In genomic region chr9:5269249-5269715, GRCh38 we compare ENCODE assay signal across 15 cellular contexts. TPM values are rescaled to one million over a fixed set of nuclear protein-coding genes. Genes with fewer than 3 reads are reported as not detected.
DNase-seq lines count a peak whose midpoint lies in the region; ATAC-seq and TF ChIP-seq lines count a peak whose summit lies in the region.
"Had no signal": no experiment of that assay in that cellular context is flagged by ENCODE, and none has a peak within 500 bp of the region (broad histone marks: within the 10 kb centered on the region; RNA-seq: fewer than 3 reads in every experiment).

No MANE protein-coding gene starts in this region.

- H3K27ac ChIP-seq in MM.1S (ENCODE audit: low read length) (peak overlapping the region; percentile 67), lower lobe of right lung (no peak overlapping the region)
- H3K27ac ChIP-seq: C4-2B had no signal

- H3F3A ChIP-seq in MM.1S (ENCODE audit: insufficient read depth, low read length), result peaks cover 14% of the 10 kb centered on the region

- H3K36me3 ChIP-seq in MM.1S (replicated peaks; ENCODE audit: insufficient read depth, low read length) (no peaks in the 10 kb centered on the region), lower lobe of right lung (no peaks in the 10 kb centered on the region)

- H3K9ac ChIP-seq in MM.1S (ENCODE audit: low read length), result 0 out of 2 replicates have a peak overlapping the region, but pooled peaks have one; percentile 5

- DNase-seq in COLO829 (ENCODE audit: low spot score) (peak; percentile 28), MM.1S (peak; percentile 78), dermis blood vessel endothelial cell (peak; percentile 96), lower lobe of right lung (no peak), NCI-H82 (lab: John Stamatoyannopoulos, UW) (no peak), anterior cingulate cortex (lab: John Stamatoyannopoulos, UW) (no peak)
- DNase-seq: activated B cell treated with CpG ODN at 0.5 μM for 24 hours; activated naive CD4-positive, alpha-beta T cell treated with Interleukin-2 at 50 U/mL for 16 hours; naive B cell; OCI-M1 had no signal

- peak overlapping the region; percentile 39 for H3K4me2 ChIP-seq in MM.1S (ENCODE audit: low read depth, low read length)

- no peaks in the 10 kb centered on the region for H3K79me2 ChIP-seq in MM.1S (ENCODE audit: low read length)

- H3K27me3 ChIP-seq in MM.1S (replicated peaks; ENCODE audit: insufficient read depth, low read length) (no peaks in the 10 kb centered on the region), lower lobe of right lung (ENCODE audit: low read depth) (no peaks in the 10 kb centered on the region)

- intact Hi-C loops in lower lobe of right lung (cut with DNase I), result no loop called here

- no peak overlapping the region for H2AFZ ChIP-seq in MM.1S (ENCODE audit: low read length)

- H3K9me2 ChIP-seq in MM.1S (replicated peaks; ENCODE audit: insufficient read depth, low read length), result no peaks in the 10 kb centered on the region

- H3K9me3 ChIP-seq in MM.1S (replicated peaks; ENCODE audit: insufficient read depth, low read length), result no peaks in the 10 kb centered on the region
- no peaks in the 10 kb centered on the region for H3K9me3 ChIP-seq in lower lobe of right lung

- ATAC-seq in lower lobe of right lung, result peak; percentile 65 to 82
- ATAC-seq in HG03342 (IDR thresholded peaks at IDR 0.05; ENCODE audit: unreplicated experiment), result no peak
- ATAC-seq in GM18870 (IDR thresholded peaks at IDR 0.05; ENCODE audit: unreplicated experiment), result no peak

- TF ChIP-seq CTCF in MM.1S (IDR thresholded peaks at IDR 0.05; ENCODE audit: low read length) (no peak), lower lobe of right lung (IDR thresholded peaks at IDR 0.05) (no peak)

- H3K4me3 ChIP-seq in MM.1S (ENCODE audit: low read length) (no peak overlapping the region), lower lobe of right lung (no peak overlapping the region)

- peaks cover 36% of the 10 kb centered on the region for H3K4me1 ChIP-seq in MM.1S (ENCODE audit: low read length)
- H3K4me1 ChIP-seq in lower lobe of right lung, result no peaks in the 10 kb centered on the region

- no peaks in the 10 kb centered on the region for H4K20me1 ChIP-seq in MM.1S (ENCODE audit: insufficient read depth, low read length)

RNA-seq across cellular contexts. Expression of gene RLN2, which starts 35.2 kb away (rescaled TPM):
- total RNA-seq in dermis blood vessel endothelial cell (1.6 TPM in 1 of 2 replicates, not detected in the other), lower lobe of right lung (1.3 TPM)
- total RNA-seq: fibroblast of lung, subcutaneous adipose tissue had no signal

RNA-seq across cellular contexts. Expression of gene INSL4, which starts 38.1 kb away (rescaled TPM):
- total RNA-seq in dermis blood vessel endothelial cell, result not detected in 2 replicates
- total RNA-seq in lower lobe of right lung, result not detected
- total RNA-seq: activated B cell treated with CpG ODN at 0.5 μM for 24 hours, fibroblast of lung, subcutaneous adipose tissue had no signal

Comparison
In these comparisons a context has a peak if more than half of its experiments do, and no peak if none do; other contexts are left out.
1. DNase-seq: peak in COLO829 (single experiment), MM.1S (single experiment) and dermis blood vessel endothelial cell (single experiment); none in lower lobe of right lung (single experiment), NCI-H82 (single experiment) and anterior cingulate cortex (0 of 58).
2. ATAC-seq: peak in lower lobe of right lung (2 of 2); none in HG03342 (single experiment) and GM18870 (single experiment).